ENCODE assay signal across 11 cellular contexts in genomic region chr22:36773935-36774334, GRCh38. TPM values are rescaled to one million over a fixed set of nuclear protein-coding genes. Genes with fewer than 3 reads are reported as not detected.
A peak's percentile ranks its signal among the peaks of the same experiment; 100 is the strongest.
DNase-seq lines count a peak whose midpoint lies in the region; ATAC-seq and TF ChIP-seq lines count a peak whose summit lies in the region.
"Had no signal": no experiment of that assay in that cellular context is flagged by ENCODE, and none has a peak within 500 bp of the region (broad histone marks: within the 10 kb centered on the region; RNA-seq: fewer than 3 reads in every experiment).

No MANE protein-coding gene starts in this region.

- H3K9ac ChIP-seq in parathyroid adenoma = no peak overlapping the region
- H3K9ac ChIP-seq: KMS-11 had no signal

- H3K27ac Mint-ChIP-seq in CD8-positive, alpha-beta memory T cell = peak overlapping the region in 1 of 8 donors; percentile 38

- no peaks in the 10 kb centered on the region for H3K79me2 ChIP-seq in parathyroid adenoma

- DNase-seq in NCI-H1436 (lab: John Stamatoyannopoulos, UW) (peak; percentile 15), NCI-H1436 treated with DMSO at 0.1 percent for 48 hours (lab: John Stamatoyannopoulos, UW) (no peak), NCI-H460 (ENCODE audit: extremely low read depth, low read depth) (peak; percentile 43), dermis blood vessel endothelial cell (peak; percentile 58), NCI-H146 treated with DMSO at 0.1 percent for 48 hours (lab: John Stamatoyannopoulos, UW; ENCODE audit: unreplicated experiment) (no peak)
- no peak for DNase-seq in CD8-positive, alpha-beta memory T cell
- DNase-seq: cerebellar nuclear complex; stimulated activated CD4-positive, alpha-beta T cell treated with anti-CD3 and anti-CD28 coated beads, Interleukin-4, amount 100 ng/mL, for 4 hours had no signal

- H3K4me1 Mint-ChIP-seq in CD8-positive, alpha-beta memory T cell = peaks cover 18 to 34% (median 21%) of the 10 kb centered on the region in 3 donors

- H3K9me3 Mint-ChIP-seq in CD8-positive, alpha-beta memory T cell = no peaks in the 10 kb centered on the region

- no peaks in the 10 kb centered on the region for H3K4me1 ChIP-seq in parathyroid adenoma
- peaks cover 16% of the 10 kb centered on the region for H3K4me1 ChIP-seq in CD8-positive, alpha-beta memory T cell (ENCODE audit: insufficient read depth, low read length)

- peaks cover 0 to 3% of the 10 kb centered on the region in 2 donors for H3K27me3 Mint-ChIP-seq in CD8-positive, alpha-beta memory T cell

- H3K27ac ChIP-seq in parathyroid adenoma = no peak overlapping the region
- no peak overlapping the region for H3K27ac ChIP-seq in CD8-positive, alpha-beta memory T cell (ENCODE audit: low read depth, low read length)
- H3K27ac ChIP-seq: KMS-11 had no signal

- peaks cover 5 to 17% (median 11%) of the 10 kb centered on the region in 3 donors for H3K36me3 Mint-ChIP-seq in CD8-positive, alpha-beta memory T cell

- no peaks in the 10 kb centered on the region for H3K9me3 ChIP-seq in parathyroid adenoma (ENCODE audit: control insufficient read depth, low read length)
- no peaks in the 10 kb centered on the region for H3K9me3 ChIP-seq in CD8-positive, alpha-beta memory T cell (ENCODE audit: low read length)

- CTCF ChIA-PET in CD8-positive, alpha-beta memory T cell (lab: Charles Lee) = interaction anchor here (0.9 to 1.0 kb wide), 3 partner anchors 9 to 204 kb away, joined by 3 to 4 read pairs (median 4); no protein-coding TSS in a partner anchor

- POLR2A ChIA-PET in CD8-positive, alpha-beta memory T cell (lab: Charles Lee) = no interaction called here

- H3K4me3 Mint-ChIP-seq in CD8-positive, alpha-beta memory T cell = peak overlapping the region in 2 of 7 donors; percentile 44 to 55

- no peak overlapping the region for H3K4me3 ChIP-seq in parathyroid adenoma (ENCODE audit: low read depth, low read length)
- no peak overlapping the region for H3K4me3 ChIP-seq in CD8-positive, alpha-beta memory T cell (ENCODE audit: low read length)

- H3K36me3 ChIP-seq in parathyroid adenoma (ENCODE audit: control insufficient read depth, insufficient read depth, low read length) = no peaks in the 10 kb centered on the region
- no peaks in the 10 kb centered on the region for H3K36me3 ChIP-seq in CD8-positive, alpha-beta memory T cell (ENCODE audit: insufficient read depth, low read length)

- peak; percentile 21 for TF ChIP-seq CTCF in parathyroid adenoma (IDR thresholded peaks at IDR 0.05)

- no peak for ATAC-seq in HG03521 (IDR thresholded peaks at IDR 0.05; ENCODE audit: unreplicated experiment)

- no peak overlapping the region for H3K4me2 ChIP-seq in parathyroid adenoma (ENCODE audit: low read length)
- H3K4me2 ChIP-seq: KMS-11 had no signal

- H2AFZ ChIP-seq in parathyroid adenoma = no peak overlapping the region

- no peaks in the 10 kb centered on the region for H3K27me3 ChIP-seq in parathyroid adenoma (ENCODE audit: control insufficient read depth, insufficient read depth, low read length)
- H3K27me3 ChIP-seq in CD8-positive, alpha-beta memory T cell (ENCODE audit: insufficient read depth, low read length, poor library complexity, severe bottlenecking) = no peaks in the 10 kb centered on the region

RNA-seq across cellular contexts. Expression of gene IFT27, which starts 2.0 kb away (rescaled TPM):
- 11.8 and 14.8 TPM in 2 replicates for total RNA-seq in NCI-H460 (2014; rRNA removed; shearing (Covaris generic))
- 15.8 and 39.1 TPM in 2 replicates for polyA plus RNA-seq in NCI-H460 (2014; cell fraction: nucleus; rRNA removed)
- 11.1 and 19.4 TPM in 2 replicates for total RNA-seq in dermis blood vessel endothelial cell
- 10 to 100 TPM; 24.9 to 26.5 TPM for total RNA-seq in CD8-positive, alpha-beta memory T cell
- polyA plus RNA-seq in CD8-positive, alpha-beta memory T cell = 9.7 TPM

RNA-seq across cellular contexts. Expression of gene PVALB, which starts 42.9 kb away (rescaled TPM):
- total RNA-seq in NCI-H460 (2014; rRNA removed; shearing (Covaris generic)) = not detected in 2 replicates
- polyA plus RNA-seq in NCI-H460 (2014; cell fraction: nucleus; rRNA removed) = not detected in 2 replicates
- total RNA-seq in dermis blood vessel endothelial cell = not detected in 2 replicates
- total RNA-seq in CD8-positive, alpha-beta memory T cell = not detected
- not detected for polyA plus RNA-seq in CD8-positive, alpha-beta memory T cell

Comparison
In these comparisons a context has a peak if more than half of its experiments do, and no peak if none do; other contexts are left out.
1. DNase-seq: peak in NCI-H1436 (single experiment), NCI-H460 (single experiment) and dermis blood vessel endothelial cell (single experiment); none in NCI-H1436 treated with DMSO at 0.1 percent for 48 hours (single experiment), NCI-H146 treated with DMSO at 0.1 percent for 48 hours (single experiment) and CD8-positive, alpha-beta memory T cell (0 of 5).